In genomic region chr11:1349074-1349931, GRCh38 we compare ENCODE assay signal across 16 cellular contexts.
"Had no signal": no experiment of that assay in that cellular context is flagged by ENCODE, and none has a peak within 500 bp of the region (broad histone marks: within the 10 kb centered on the region; RNA-seq: fewer than 3 reads in every experiment).

No MANE protein-coding gene starts in this region.

- H3K4me2 ChIP-seq: smooth muscle cell had no signal

- H3K27me3 Mint-ChIP-seq: brain had no signal

- H3K9me3 Mint-ChIP-seq: activated naive CD4-positive, alpha-beta T cell treated with anti-CD3 and anti-CD28 coated beads, Interleukin-2, amount 50 U/mL, for 72 hours; brain; dendritic cell treated with granulocyte-macrophage colony-stimulating factor and Interleukin-4, amounts not matched to agents 40 ng/mL and 50 ng/mL, for 4 days; immature natural killer cell; memory B cell; stimulated activated effector memory CD8-positive, alpha-beta T cell treated with anti-CD3 and anti-CD28 coated beads, Interleukin-12 subunit alpha, Interleukin-12 subunit beta, amount 100 ng/mL, for 72 hours; T-helper 1 cell treated with Interleukin-12 subunit alpha and Interleukin-12 subunit beta and Interleukin-4 antibody, amounts not matched to agents 30 μg/mL and 1 μg/mL, for 36 hours had no signal

- H3K4me3 ChIP-seq: left lung, right atrium auricular region, smooth muscle cell, tibial nerve had no signal

- H3K27ac ChIP-seq: left lung, parathyroid adenoma, right atrium auricular region, tibial nerve had no signal

- ATAC-seq: activated naive CD4-positive, alpha-beta T cell treated with anti-CD3 and anti-CD28 coated beads, Interleukin-2, amount 50 U/mL, for 72 hours; left lung; stimulated activated effector memory CD8-positive, alpha-beta T cell treated with anti-CD3 and anti-CD28 coated beads, Interleukin-12 subunit alpha, Interleukin-12 subunit beta, amount 100 ng/mL, for 72 hours had no signal

- H3K9me3 ChIP-seq: left lung, right atrium auricular region, tibial nerve had no signal

- H3K4me3 Mint-ChIP-seq: brain; dendritic cell treated with granulocyte-macrophage colony-stimulating factor and Interleukin-4, amounts not matched to agents 40 ng/mL and 50 ng/mL, for 4 days; immature natural killer cell; memory B cell; stimulated activated effector memory CD8-positive, alpha-beta T cell treated with anti-CD3 and anti-CD28 coated beads, Interleukin-12 subunit alpha, Interleukin-12 subunit beta, amount 100 ng/mL, for 72 hours; T-helper 1 cell treated with Interleukin-12 subunit alpha and Interleukin-12 subunit beta and Interleukin-4 antibody, amounts not matched to agents 30 μg/mL and 1 μg/mL, for 36 hours had no signal

- H3K27ac Mint-ChIP-seq: activated naive CD4-positive, alpha-beta T cell treated with anti-CD3 and anti-CD28 coated beads, Interleukin-2, amount 50 U/mL, for 72 hours; dendritic cell treated with granulocyte-macrophage colony-stimulating factor and Interleukin-4, amounts not matched to agents 40 ng/mL and 50 ng/mL, for 4 days; immature natural killer cell; memory B cell; stimulated activated effector memory CD8-positive, alpha-beta T cell treated with anti-CD3 and anti-CD28 coated beads, Interleukin-12 subunit alpha, Interleukin-12 subunit beta, amount 100 ng/mL, for 72 hours; T-helper 1 cell treated with Interleukin-12 subunit alpha and Interleukin-12 subunit beta and Interleukin-4 antibody, amounts not matched to agents 30 μg/mL and 1 μg/mL, for 36 hours had no signal

- H3K36me3 ChIP-seq: left lung, right atrium auricular region, tibial nerve had no signal

- H3K4me1 Mint-ChIP-seq: immature natural killer cell had no signal

- H3K9ac ChIP-seq: parathyroid adenoma had no signal

- H3K79me2 ChIP-seq: parathyroid adenoma had no signal

- H3K4me1 ChIP-seq: left lung, parathyroid adenoma, right atrium auricular region, tibial nerve had no signal

- DNase-seq: activated T-cell treated with anti-CD3 and anti-CD28 coated beads, Interleukin-2, amount 50 U/mL, for 1 hour; amniotic stem cell; erythroblast; hypothalamus; immature natural killer cell; left lung had no signal

- H2AFZ ChIP-seq: parathyroid adenoma had no signal

- H3K36me3 Mint-ChIP-seq: activated naive CD4-positive, alpha-beta T cell treated with anti-CD3 and anti-CD28 coated beads, Interleukin-2, amount 50 U/mL, for 72 hours; brain; immature natural killer cell; stimulated activated effector memory CD8-positive, alpha-beta T cell treated with anti-CD3 and anti-CD28 coated beads, Interleukin-12 subunit alpha, Interleukin-12 subunit beta, amount 100 ng/mL, for 72 hours had no signal

- H3K27me3 ChIP-seq: right atrium auricular region had no signal
